In the genomic region with DNA sequence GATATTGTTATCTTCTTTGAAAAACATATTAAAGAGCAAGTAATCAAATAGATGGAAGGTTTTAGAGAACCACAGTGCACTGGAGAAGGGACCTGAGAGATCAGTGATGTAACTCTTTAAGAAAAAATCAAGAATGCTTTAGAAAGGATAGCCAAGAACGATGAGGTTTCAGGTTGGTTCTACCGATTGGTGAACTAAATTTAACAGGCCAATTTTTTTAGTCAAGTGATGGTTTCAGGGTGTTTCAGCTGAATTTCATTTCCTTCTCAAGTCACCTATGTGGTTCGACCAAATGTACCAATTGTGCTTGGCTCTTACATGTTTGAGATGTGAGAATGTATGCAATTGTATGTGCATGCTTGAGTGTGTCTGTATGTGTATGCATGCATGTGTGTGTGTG, we compare ENCODE assay signal across 19 cellular contexts. TPM values are rescaled to one million over a fixed set of nuclear protein-coding genes. Genes with fewer than 3 reads are reported as not detected.
DNase-seq lines count a peak whose midpoint lies in the region; ATAC-seq and TF ChIP-seq lines count a peak whose summit lies in the region.
"Had no signal": no experiment of that assay in that cellular context is flagged by ENCODE, and none has a peak within 500 bp of the region (broad histone marks: within the 10 kb centered on the region; RNA-seq: fewer than 3 reads in every experiment).

No MANE protein-coding gene starts in this region.

- peak overlapping the region; percentile 17; the same call in 1 of the 2 replicates for H2AFZ ChIP-seq in OCI-LY3 (ENCODE audit: low read depth, low read length)
- H2AFZ ChIP-seq: parathyroid adenoma had no signal

- peak overlapping the region; percentile 49 for H3K4me2 ChIP-seq in OCI-LY3 (ENCODE audit: low read length)

- intact Hi-C loops in colonic mucosa (cut with DNase I), result no loop called here
- intact Hi-C loops in Right ventricle myocardium superior (cut with DNase I), result no loop called here

- H3K27me3 ChIP-seq in OCI-LY3 (ENCODE audit: low read depth, low read length) (no peaks in the 10 kb centered on the region), colonic mucosa (no peaks in the 10 kb centered on the region)
- H3K27me3 ChIP-seq: spleen had no signal

- DNase-seq in activated gamma-delta T cell (lab: John Stamatoyannopoulos, UW), result no peak
- DNase-seq in HK-2 (ENCODE audit: unreplicated experiment), result no peak
- no peak for DNase-seq in colonic mucosa
- no peak for DNase-seq in Right ventricle myocardium superior
- DNase-seq: activated CD4-positive, alpha-beta T cell treated with anti-CD3 and anti-CD28 coated beads for 4 hours; activated naive CD8-positive, alpha-beta T cell treated with anti-CD3 and anti-CD28 coated beads for 36 hours; activated T-cell treated with anti-CD3 and anti-CD28 coated beads for 4 hours; DMS 273 treated with DMSO at 0.1 percent for 48 hours; effector CD8-positive, alpha-beta T cell; IMR-90; NCI-H1048; NK-92 treated with Interleukin-12 subunit alpha and Interleukin-12 subunit beta, amount 100 ng/mL, for 24 hours; spleen had no signal

- H3K9ac ChIP-seq in OCI-LY3 (ENCODE audit: low read length), result no peak overlapping the region; the same call in 1 of the 2 replicates
- H3K9ac ChIP-seq in colonic mucosa (ENCODE audit: low read depth in 2 of 2, low read length in 2 of 2), result no peak overlapping the region
- H3K9ac ChIP-seq: parathyroid adenoma had no signal

- H3K9me3 ChIP-seq in OCI-LY3 (ENCODE audit: insufficient read depth, low read length) (no peaks in the 10 kb centered on the region), colonic mucosa (no peaks in the 10 kb centered on the region)

- H3K4me1 ChIP-seq in OCI-LY3 (ENCODE audit: low read length) (peaks cover 54% of the 10 kb centered on the region), colonic mucosa (no peaks in the 10 kb centered on the region)
- H3K4me1 ChIP-seq: parathyroid adenoma had no signal

- H3K27ac ChIP-seq in OCI-LY3 (ENCODE audit: low read length) (peak overlapping the region; percentile 31), colonic mucosa (no peak overlapping the region)
- H3K27ac ChIP-seq: parathyroid adenoma, spleen had no signal

- H4K20me1 ChIP-seq in OCI-LY3 (ENCODE audit: insufficient read depth, low read length), result no peaks in the 10 kb centered on the region

- TF ChIP-seq CTCF in OCI-LY3 (IDR thresholded peaks at IDR 0.05; ENCODE audit: low read depth, low read length) (no peak), colonic mucosa (IDR thresholded peaks at IDR 0.05) (no peak)

- H3K4me3 ChIP-seq in OCI-LY3 (ENCODE audit: low read length) (no peak overlapping the region), colonic mucosa (no peak overlapping the region)
- H3K4me3 ChIP-seq: spleen had no signal

- H3K79me2 ChIP-seq in OCI-LY3 (ENCODE audit: low read length), result no peaks in the 10 kb centered on the region
- H3K79me2 ChIP-seq: parathyroid adenoma had no signal

- H3K36me3 ChIP-seq in OCI-LY3 (replicated peaks; ENCODE audit: low read depth, low read length) (no peaks in the 10 kb centered on the region), colonic mucosa (no peaks in the 10 kb centered on the region)

- peak; percentile 36 for ATAC-seq in GM18520 (IDR thresholded peaks at IDR 0.05; ENCODE audit: unreplicated experiment)
- ATAC-seq in GM21390 (IDR thresholded peaks at IDR 0.05; ENCODE audit: unreplicated experiment), result peak; percentile 58
- ATAC-seq in HG03025 (IDR thresholded peaks at IDR 0.05; ENCODE audit: low FRiP score, unreplicated experiment), result peak; percentile 70
- ATAC-seq in Right ventricle myocardium superior (ENCODE audit: poor library complexity), result no peak
- ATAC-seq: Right ventricle myocardium inferior had no signal

RNA-seq across cellular contexts. Expression of gene HS3ST1, which starts 26.5 kb away (rescaled TPM):
- total RNA-seq in colonic mucosa, result 1 to 10 TPM; 6.6 to 7.6 TPM
- total RNA-seq in Right ventricle myocardium superior, result 1.2 TPM
- total RNA-seq: IMR-90 had no signal
